ENCODE assay signal across 12 cellular contexts in genomic region chr5:179837076-179838011, GRCh38. TPM values are rescaled to one million over a fixed set of nuclear protein-coding genes. Genes with fewer than 3 reads are reported as not detected.
DNase-seq lines count a peak whose midpoint lies in the region; ATAC-seq lines count a peak whose summit lies in the region.
"Had no signal": no experiment of that assay in that cellular context is flagged by ENCODE, and none has a peak within 500 bp of the region (broad histone marks: within the 10 kb centered on the region; RNA-seq: fewer than 3 reads in every experiment).

No MANE protein-coding gene starts in this region.

- H3K9me3 Mint-ChIP-seq in activated CD4-positive, alpha-beta T cell treated with anti-CD3 and anti-CD28 coated beads, Interleukin-2, amount 10 ng/mL, durations not matched to agents 24 days and 14 days, result no peaks in the 10 kb centered on the region
- H3K9me3 Mint-ChIP-seq in activated naive CD4-positive, alpha-beta T cell treated with anti-CD3 and anti-CD28 coated beads, Interleukin-2, amount 50 U/mL, for 72 hours, result no peaks in the 10 kb centered on the region
- no peaks in the 10 kb centered on the region for H3K9me3 Mint-ChIP-seq in stimulated activated naive B cell treated with anti-CD40 and anti-IgM and Interleukin-4, amounts not matched to agents 10 μg/mL and 1 μg/mL and 100 μg/mL, for 72 hours

- peak overlapping the region; percentile 87 for H3K27ac Mint-ChIP-seq in activated CD4-positive, alpha-beta T cell treated with anti-CD3 and anti-CD28 coated beads, Interleukin-2, amount 10 ng/mL, durations not matched to agents 24 days and 14 days
- peak overlapping the region; percentile 79 to 94 for H3K27ac Mint-ChIP-seq in activated naive CD4-positive, alpha-beta T cell treated with anti-CD3 and anti-CD28 coated beads, Interleukin-2, amount 50 U/mL, for 72 hours
- H3K27ac Mint-ChIP-seq in stimulated activated naive B cell treated with anti-CD40 and anti-IgM and Interleukin-4, amounts not matched to agents 10 μg/mL and 1 μg/mL and 100 μg/mL, for 72 hours, result peak overlapping the region; percentile 91

- no peak overlapping the region for H3K27ac ChIP-seq in right cardiac atrium (ENCODE audit: low read length)

- peaks cover 50% of the 10 kb centered on the region for H3K36me3 Mint-ChIP-seq in activated CD4-positive, alpha-beta T cell treated with anti-CD3 and anti-CD28 coated beads, Interleukin-2, amount 10 ng/mL, durations not matched to agents 24 days and 14 days (ENCODE audit: low read depth)
- H3K36me3 Mint-ChIP-seq in activated naive CD4-positive, alpha-beta T cell treated with anti-CD3 and anti-CD28 coated beads, Interleukin-2, amount 50 U/mL, for 72 hours, result peaks cover 30 to 34% of the 10 kb centered on the region in 2 donors
- peaks cover 57% of the 10 kb centered on the region in 2 donors for H3K36me3 Mint-ChIP-seq in stimulated activated naive B cell treated with anti-CD40 and anti-IgM and Interleukin-4, amounts not matched to agents 10 μg/mL and 1 μg/mL and 100 μg/mL, for 72 hours

- H3K4me3 Mint-ChIP-seq in activated CD4-positive, alpha-beta T cell treated with anti-CD3 and anti-CD28 coated beads, Interleukin-2, amount 10 ng/mL, durations not matched to agents 24 days and 14 days, result peak overlapping the region; percentile 61
- H3K4me3 Mint-ChIP-seq in stimulated activated naive B cell treated with anti-CD40 and anti-IgM and Interleukin-4, amounts not matched to agents 10 μg/mL and 1 μg/mL and 100 μg/mL, for 72 hours, result peak overlapping the region in 1 of 2 donors; percentile 63

- H3K9me3 ChIP-seq in right cardiac atrium (ENCODE audit: control insufficient read depth, low read length), result no peaks in the 10 kb centered on the region
- H3K9me3 ChIP-seq: HAP-1, testis had no signal

- no peak for DNase-seq in activated CD4-positive, alpha-beta T cell treated with anti-CD3 and anti-CD28 coated beads, Interleukin-2, amount 10 ng/mL, durations not matched to agents 24 days and 14 days
- DNase-seq in activated CD4-positive, alpha-beta T cell treated with anti-CD3 and anti-CD28 coated beads for 1 hour, result no peak
- DNase-seq in activated naive CD4-positive, alpha-beta T cell treated with anti-CD3 and anti-CD28 coated beads, Interleukin-2, amount 50 U/mL, for 72 hours (ENCODE audit: low spot score in 2 of 2), result no peak
- DNase-seq in right cardiac atrium (no peak), NCI-H146 (lab: John Stamatoyannopoulos, UW) (no peak)
- DNase-seq in stimulated activated naive B cell treated with anti-CD40 and anti-IgM and Interleukin-4, amounts not matched to agents 10 μg/mL and 1 μg/mL and 100 μg/mL, for 72 hours, result no peak
- DNase-seq: dermis blood vessel endothelial cell, NCI-H526 treated with DMSO at 0.1 percent for 48 hours, testis had no signal

- H3K27me3 Mint-ChIP-seq in activated CD4-positive, alpha-beta T cell treated with anti-CD3 and anti-CD28 coated beads, Interleukin-2, amount 10 ng/mL, durations not matched to agents 24 days and 14 days, result no peaks in the 10 kb centered on the region
- H3K27me3 Mint-ChIP-seq in stimulated activated naive B cell treated with anti-CD40 and anti-IgM and Interleukin-4, amounts not matched to agents 10 μg/mL and 1 μg/mL and 100 μg/mL, for 72 hours, result no peaks in the 10 kb centered on the region

- H3K4me1 ChIP-seq in right cardiac atrium (ENCODE audit: control insufficient read depth, insufficient read depth, low read length), result no peaks in the 10 kb centered on the region
- H3K4me1 ChIP-seq: HAP-1 had no signal

- ATAC-seq in activated naive CD4-positive, alpha-beta T cell treated with anti-CD3 and anti-CD28 coated beads, Interleukin-2, amount 50 U/mL, for 72 hours, result no peak
- ATAC-seq in right cardiac atrium (peak; percentile 7 to 17), GM21529 (IDR thresholded peaks at IDR 0.05; ENCODE audit: unreplicated experiment) (no peak), HG03565 (IDR thresholded peaks at IDR 0.05; ENCODE audit: unreplicated experiment) (no peak)
- no peak for ATAC-seq in stimulated activated naive B cell treated with anti-CD40 and anti-IgM and Interleukin-4, amounts not matched to agents 10 μg/mL and 1 μg/mL and 100 μg/mL, for 72 hours (replicated peaks)

- no peaks in the 10 kb centered on the region for H3K27me3 ChIP-seq in right cardiac atrium (ENCODE audit: control insufficient read depth, insufficient read depth)
- H3K27me3 ChIP-seq: testis had no signal

- H3K4me1 Mint-ChIP-seq in activated CD4-positive, alpha-beta T cell treated with anti-CD3 and anti-CD28 coated beads, Interleukin-2, amount 10 ng/mL, durations not matched to agents 24 days and 14 days, result peaks cover 18% of the 10 kb centered on the region
- H3K4me1 Mint-ChIP-seq in stimulated activated naive B cell treated with anti-CD40 and anti-IgM and Interleukin-4, amounts not matched to agents 10 μg/mL and 1 μg/mL and 100 μg/mL, for 72 hours, result peaks cover 16 to 27% of the 10 kb centered on the region in 2 donors

- 83% methylated on average over 15 of the region's 15 CpGs for WGBS in right cardiac atrium

- no peak overlapping the region for H3K4me3 ChIP-seq in right cardiac atrium (ENCODE audit: low read length)
- H3K4me3 ChIP-seq: HAP-1, testis had no signal

- intact Hi-C loops in activated CD4-positive, alpha-beta T cell treated with anti-CD3 and anti-CD28 coated beads, Interleukin-2, amount 10 ng/mL, durations not matched to agents 24 days and 14 days (cut with micrococcal nuclease), result loop anchor here (2.0 to 5.0 kb wide), 2 partner anchors 17 to 35 kb away; partner anchors contain the start of gene SQSTM1
- intact Hi-C loops in right cardiac atrium (cut with DNase I), result no loop called here

RNA-seq across cellular contexts. Expression of gene SQSTM1, which starts 16.6 kb away (rescaled TPM):
- 177 and 183 TPM in 2 replicates for total RNA-seq in activated CD4-positive, alpha-beta T cell treated with anti-CD3 and anti-CD28 coated beads, Interleukin-2, amount 10 ng/mL, durations not matched to agents 24 days and 14 days
- total RNA-seq in activated naive CD4-positive, alpha-beta T cell treated with anti-CD3 and anti-CD28 coated beads, Interleukin-2, amount 50 U/mL, for 72 hours, result 100 to 1,000 TPM; 120 to 163 TPM
- total RNA-seq in right cardiac atrium, result 100 to 1,000 TPM; 307 to 406 (median 370) TPM
- 257 TPM for polyA plus RNA-seq in right cardiac atrium

RNA-seq across cellular contexts. Expression of gene MRNIP, which starts 21.3 kb away (rescaled TPM):
- 27.6 and 27.8 TPM in 2 replicates for total RNA-seq in activated CD4-positive, alpha-beta T cell treated with anti-CD3 and anti-CD28 coated beads, Interleukin-2, amount 10 ng/mL, durations not matched to agents 24 days and 14 days
- total RNA-seq in activated naive CD4-positive, alpha-beta T cell treated with anti-CD3 and anti-CD28 coated beads, Interleukin-2, amount 50 U/mL, for 72 hours, result 10 to 100 TPM; 15.0 to 25.1 TPM
- total RNA-seq in right cardiac atrium, result 10 to 100 TPM; 12.3 to 20.1 (median 16.4) TPM
- 20.5 TPM for polyA plus RNA-seq in right cardiac atrium

RNA-seq across cellular contexts. Expression of gene MGAT4B, which starts 30.7 kb away (rescaled TPM):
- 126 and 134 TPM in 2 replicates for total RNA-seq in activated CD4-positive, alpha-beta T cell treated with anti-CD3 and anti-CD28 coated beads, Interleukin-2, amount 10 ng/mL, durations not matched to agents 24 days and 14 days
- 10 to 100 TPM; 23.7 to 87.6 TPM for total RNA-seq in activated naive CD4-positive, alpha-beta T cell treated with anti-CD3 and anti-CD28 coated beads, Interleukin-2, amount 50 U/mL, for 72 hours
- 10 to 100 TPM; 71.8 to 82.2 (median 80.9) TPM for total RNA-seq in right cardiac atrium
- polyA plus RNA-seq in right cardiac atrium, result 56.7 TPM

RNA-seq across cellular contexts. Expression of gene LTC4S, which starts 43.6 kb away (rescaled TPM):
- total RNA-seq in activated CD4-positive, alpha-beta T cell treated with anti-CD3 and anti-CD28 coated beads, Interleukin-2, amount 10 ng/mL, durations not matched to agents 24 days and 14 days, result 0.88 and 1.6 TPM in 2 replicates
- total RNA-seq in activated naive CD4-positive, alpha-beta T cell treated with anti-CD3 and anti-CD28 coated beads, Interleukin-2, amount 50 U/mL, for 72 hours, result 1 to 10 TPM in 1 of 2 donors, under 1 TPM in 1; 0.52 to 1.1 TPM
- total RNA-seq in right cardiac atrium, result 10 to 100 TPM; 17.3 to 24.3 (median 22.6) TPM
- 18.6 TPM for polyA plus RNA-seq in right cardiac atrium

Comparison
In these comparisons a context has a peak if more than half of its experiments do, and no peak if none do; other contexts are left out.
1. ATAC-seq: peak in right cardiac atrium (2 of 2); none in activated naive CD4-positive, alpha-beta T cell treated with anti-CD3 and anti-CD28 coated beads, Interleukin-2, amount 50 U/mL, for 72 hours (0 of 2), stimulated activated naive B cell treated with anti-CD40 and anti-IgM and Interleukin-4, amounts not matched to agents 10 μg/mL and 1 μg/mL and 100 μg/mL, for 72 hours (0 of 2), GM21529 (single experiment) and HG03565 (single experiment).
2. Peak in every context shown above with its lines, with median percentiles within 50 percentile points of each other: H3K27ac Mint-ChIP-seq.